In genomic region chr2:46267616-46268015, GRCh38 we compare ENCODE assay signal across 27 cellular contexts. TPM values are rescaled to one million over a fixed set of nuclear protein-coding genes. Genes with fewer than 3 reads are reported as not detected.
DNase-seq lines count a peak whose midpoint lies in the region; ATAC-seq and TF ChIP-seq lines count a peak whose summit lies in the region.
"Had no signal": no experiment of that assay in that cellular context is flagged by ENCODE, and none has a peak within 500 bp of the region (broad histone marks: within the 10 kb centered on the region; RNA-seq: fewer than 3 reads in every experiment).

No MANE protein-coding gene starts in this region.

- no peaks in the 10 kb centered on the region for H3K79me2 ChIP-seq in smooth muscle cell (ENCODE audit: low read depth)
- H3K79me2 ChIP-seq: hepatocyte had no signal

- no peaks in the 10 kb centered on the region for H3K27me3 ChIP-seq in smooth muscle cell (ENCODE audit: low read depth)
- H3K27me3 ChIP-seq: brain microvascular endothelial cell, hepatocyte had no signal

- H3K4me1 Mint-ChIP-seq in T-helper 1 cell treated with Interleukin-12 subunit alpha and Interleukin-12 subunit beta and Interleukin-4 antibody, amounts not matched to agents 30 μg/mL and 1 μg/mL, for 36 hours (ENCODE audit: low read depth), result peaks cover 31% of the 10 kb centered on the region
- no peaks in the 10 kb centered on the region for H3K4me1 Mint-ChIP-seq in nephron progenitor cell

- peak overlapping the region; percentile 4 for H3K27ac ChIP-seq in smooth muscle cell (ENCODE audit: low read depth)
- H3K27ac ChIP-seq: 22Rv1, brain microvascular endothelial cell, GM23248, hepatocyte had no signal

- no peaks in the 10 kb centered on the region for H3K36me3 Mint-ChIP-seq in T-helper 1 cell treated with Interleukin-12 subunit alpha and Interleukin-12 subunit beta and Interleukin-4 antibody, amounts not matched to agents 30 μg/mL and 1 μg/mL, for 36 hours (ENCODE audit: low read depth)
- no peaks in the 10 kb centered on the region for H3K36me3 Mint-ChIP-seq in nephron progenitor cell (ENCODE audit: low read depth)
- H3K36me3 Mint-ChIP-seq: CD4-positive, CD25-positive, alpha-beta regulatory T cell; mesothelial cell of epicardium; naive thymus-derived CD8-positive, alpha-beta T cell had no signal

- no peak overlapping the region for H3K9ac ChIP-seq in smooth muscle cell (ENCODE audit: low read depth)
- H3K9ac ChIP-seq: GM23248 had no signal

- no peak overlapping the region for H2AFZ ChIP-seq in smooth muscle cell (ENCODE audit: low read depth)
- H2AFZ ChIP-seq: GM23248, hepatocyte had no signal

- no peaks in the 10 kb centered on the region for H3K36me3 ChIP-seq in smooth muscle cell (ENCODE audit: low read depth)
- H3K36me3 ChIP-seq: brain microvascular endothelial cell had no signal

- H3K27ac Mint-ChIP-seq in T-helper 1 cell treated with Interleukin-12 subunit alpha and Interleukin-12 subunit beta and Interleukin-4 antibody, amounts not matched to agents 30 μg/mL and 1 μg/mL, for 36 hours, result no peak overlapping the region
- H3K27ac Mint-ChIP-seq in nephron progenitor cell, result no peak overlapping the region
- H3K27ac Mint-ChIP-seq: activated CD4-positive, alpha-beta T cell treated with anti-CD3 and anti-CD28 coated beads for 36 hours; CD4-positive, CD25-positive, alpha-beta regulatory T cell; mesothelial cell of epicardium had no signal

- WGBS in smooth muscle cell (ENCODE audit: low lambda C conversion rate), result 82% methylated on average over 1 of the region's 1 CpG

- H3K4me1 ChIP-seq in smooth muscle cell (ENCODE audit: low read depth), result peaks cover 13% of the 10 kb centered on the region

- no peak for TF ChIP-seq CTCF in astrocyte of the cerebellum (IDR thresholded peaks at IDR 0.05; ENCODE audit: low read depth, low read length, missing control alignments)
- TF ChIP-seq CTCF in fibroblast of villous mesenchyme (IDR thresholded peaks at IDR 0.05; ENCODE audit: insufficient read depth, low read depth, low read length), result no peak
- no peak for TF ChIP-seq CTCF in smooth muscle cell (IDR thresholded peaks at IDR 0.05; ENCODE audit: borderline replicate concordance, insufficient read depth, poor library complexity, severe bottlenecking)
- no peak for TF ChIP-seq CTCF in nephron progenitor cell (IDR thresholded peaks at IDR 0.05)

- no peaks in the 10 kb centered on the region for H4K20me1 ChIP-seq in smooth muscle cell (ENCODE audit: low read depth)

- H3K4me3 ChIP-seq in astrocyte of the cerebellum (ENCODE audit: low read depth, low read length) (no peak overlapping the region), fibroblast of villous mesenchyme (ENCODE audit: low read depth, low read length) (no peak overlapping the region), smooth muscle cell (no peak overlapping the region)
- H3K4me3 ChIP-seq: GM12878, GM23248, hepatocyte had no signal

- no peaks in the 10 kb centered on the region for H3K9me3 ChIP-seq in smooth muscle cell (replicated peaks; ENCODE audit: low read depth)

- H3K4me2 ChIP-seq in smooth muscle cell, result peak overlapping the region; percentile 73
- H3K4me2 ChIP-seq: hepatocyte had no signal

- in situ Hi-C loops in astrocyte of the cerebellum (cut with HindIII; ENCODE audit: low sequenced_read_pairs), result no loop called here

- DNase-seq in T-helper 1 cell (no peak), astrocyte of the cerebellum (ENCODE audit: low read depth) (peak; percentile 42), fibroblast of villous mesenchyme (ENCODE audit: low read depth) (peak; percentile 45), smooth muscle cell (lab: John Stamatoyannopoulos, UW; ENCODE audit: unreplicated experiment) (no peak), nephron progenitor cell (no peak)
- DNase-seq: activated CD4-positive, alpha-beta T cell treated with anti-CD3 and anti-CD28 coated beads for 36 hours; activated gamma-delta T cell; activated T-cell treated with anti-CD3 and anti-CD28 coated beads, Interleukin-2, amount 50 U/mL, for 1 hour; brain microvascular endothelial cell; effector CD4-positive, alpha-beta T cell; EL; GM23248; Karpas-422; naive thymus-derived CD8-positive, alpha-beta T cell; NCI-H1694; NCI-H2171; NCI-H510A treated with DMSO at 0.1 percent for 48 hours; PC-3; stimulated activated CD4-positive, alpha-beta T cell treated with anti-CD3 and anti-CD28 coated beads, Interleukin-2, amount 100 ng/mL, for 48 hours had no signal

- peak overlapping the region; percentile 18 for H3K4me3 Mint-ChIP-seq in T-helper 1 cell treated with Interleukin-12 subunit alpha and Interleukin-12 subunit beta and Interleukin-4 antibody, amounts not matched to agents 30 μg/mL and 1 μg/mL, for 36 hours
- no peak overlapping the region for H3K4me3 Mint-ChIP-seq in nephron progenitor cell
- H3K4me3 Mint-ChIP-seq: activated CD4-positive, alpha-beta T cell treated with anti-CD3 and anti-CD28 coated beads for 36 hours; CD4-positive, CD25-positive, alpha-beta regulatory T cell; mesothelial cell of epicardium; naive thymus-derived CD8-positive, alpha-beta T cell had no signal

- H3F3A ChIP-seq in smooth muscle cell (ENCODE audit: low read depth), result peaks cover 9% of the 10 kb centered on the region

- H3K9me3 Mint-ChIP-seq in T-helper 1 cell treated with Interleukin-12 subunit alpha and Interleukin-12 subunit beta and Interleukin-4 antibody, amounts not matched to agents 30 μg/mL and 1 μg/mL, for 36 hours, result no peaks in the 10 kb centered on the region
- no peaks in the 10 kb centered on the region for H3K9me3 Mint-ChIP-seq in nephron progenitor cell
- H3K9me3 Mint-ChIP-seq: CD4-positive, CD25-positive, alpha-beta regulatory T cell; mesothelial cell of epicardium; naive thymus-derived CD8-positive, alpha-beta T cell had no signal

- ATAC-seq in GM19397 (IDR thresholded peaks at IDR 0.05; ENCODE audit: unreplicated experiment), result no peak
- no peak for ATAC-seq in HG03378 (IDR thresholded peaks at IDR 0.05; ENCODE audit: unreplicated experiment)
- ATAC-seq: activated CD4-positive, alpha-beta T cell treated with anti-CD3 and anti-CD28 coated beads for 36 hours; naive thymus-derived CD8-positive, alpha-beta T cell; PC-3 had no signal

- peaks cover 8% of the 10 kb centered on the region for H3K27me3 Mint-ChIP-seq in T-helper 1 cell treated with Interleukin-12 subunit alpha and Interleukin-12 subunit beta and Interleukin-4 antibody, amounts not matched to agents 30 μg/mL and 1 μg/mL, for 36 hours (ENCODE audit: low read depth)
- H3K27me3 Mint-ChIP-seq in nephron progenitor cell (ENCODE audit: low read depth, poor library complexity), result peaks cover 10% of the 10 kb centered on the region

RNA-seq across cellular contexts. Expression of gene EPAS1, which starts 29.6 kb away (rescaled TPM):
- total RNA-seq in fibroblast of villous mesenchyme (124 and 132 TPM in 2 replicates), smooth muscle cell (57.5 and 91.6 TPM in 2 replicates)
- polyA plus RNA-seq in smooth muscle cell, result 31.7 and 61.5 TPM in 2 replicates

Comparison
In these comparisons a context has a peak if more than half of its experiments do, and no peak if none do; other contexts are left out.
1. DNase-seq: peak in astrocyte of the cerebellum (single experiment) and fibroblast of villous mesenchyme (single experiment); none in T-helper 1 cell (0 of 5), smooth muscle cell (single experiment) and nephron progenitor cell (single experiment).